Comparison of ENCODE assay signal across 16 cellular contexts in the genomic region with DNA sequence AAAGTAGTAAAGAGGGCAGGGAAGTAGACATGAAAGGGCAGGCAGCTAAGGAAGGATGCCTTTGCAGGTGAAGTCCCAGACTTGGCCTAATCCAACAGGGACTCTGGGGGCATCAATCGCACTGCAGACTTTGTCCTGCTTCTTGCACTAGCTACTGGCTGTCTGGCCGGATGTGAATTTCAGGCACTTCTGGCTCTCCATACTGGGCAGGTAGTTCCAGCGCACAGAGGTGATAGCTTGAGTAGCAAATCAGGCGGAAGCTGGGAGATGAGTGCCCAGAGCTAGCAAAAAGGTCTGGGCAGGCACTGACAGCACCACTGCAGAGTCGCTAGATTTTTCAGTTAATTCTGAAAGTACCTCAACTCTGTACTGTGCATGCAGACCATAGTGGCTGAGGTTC. TPM values are rescaled to one million over a fixed set of nuclear protein-coding genes. Genes with fewer than 3 reads are reported as not detected.
DNase-seq lines count a peak whose midpoint lies in the region; ATAC-seq and TF ChIP-seq lines count a peak whose summit lies in the region.
"Had no signal": no experiment of that assay in that cellular context is flagged by ENCODE, and none has a peak within 500 bp of the region (broad histone marks: within the 10 kb centered on the region; RNA-seq: fewer than 3 reads in every experiment).

No MANE protein-coding gene starts in this region.

- H3K4me3 Mint-ChIP-seq in activated naive CD4-positive, alpha-beta T cell treated with anti-CD3 and anti-CD28 coated beads for 36 hours = peak overlapping the region; percentile 89
- no peak overlapping the region for H3K4me3 Mint-ChIP-seq in chondrocyte (ENCODE audit: unreplicated experiment)
- H3K4me3 Mint-ChIP-seq in naive B cell = peak overlapping the region in 6 of 8 donors; percentile 3 to 93 (median 88)

- no peaks in the 10 kb centered on the region for H3K36me3 Mint-ChIP-seq in activated naive CD4-positive, alpha-beta T cell treated with anti-CD3 and anti-CD28 coated beads for 36 hours (ENCODE audit: low read depth)
- no peaks in the 10 kb centered on the region for H3K36me3 Mint-ChIP-seq in activated naive CD4-positive, alpha-beta T cell treated with anti-CD3 and anti-CD28 coated beads, Interleukin-2, amount 50 U/mL, for 72 hours
- H3K36me3 Mint-ChIP-seq in chondrocyte (ENCODE audit: low read depth) (no peaks in the 10 kb centered on the region), naive B cell (no peaks in the 10 kb centered on the region)
- H3K36me3 Mint-ChIP-seq: naive thymus-derived CD4-positive, alpha-beta T cell had no signal

- H3K4me1 Mint-ChIP-seq in activated naive CD4-positive, alpha-beta T cell treated with anti-CD3 and anti-CD28 coated beads for 36 hours (ENCODE audit: low read depth) = peaks cover 24% of the 10 kb centered on the region
- peaks cover 13% of the 10 kb centered on the region for H3K4me1 Mint-ChIP-seq in chondrocyte (ENCODE audit: low read depth)
- peaks cover 10 to 14% (median 13%) of the 10 kb centered on the region in 3 donors for H3K4me1 Mint-ChIP-seq in naive B cell

- no peak for ATAC-seq in activated naive CD4-positive, alpha-beta T cell treated with anti-CD3 and anti-CD28 coated beads, Interleukin-2, amount 50 U/mL, for 72 hours
- ATAC-seq in naive B cell (ENCODE audit: low read depth in 2 of 2) (no peak), GM18907 (IDR thresholded peaks at IDR 0.05; ENCODE audit: unreplicated experiment) (no peak), HG03139 (IDR thresholded peaks at IDR 0.05; ENCODE audit: unreplicated experiment) (no peak)
- ATAC-seq: naive thymus-derived CD4-positive, alpha-beta T cell; stimulated activated naive CD8-positive, alpha-beta T cell treated with anti-CD3 and anti-CD28 coated beads, Interleukin-15, amount 100 ng/mL, for 72 hours had no signal

- no peak overlapping the region for H3K27ac Mint-ChIP-seq in activated naive CD4-positive, alpha-beta T cell treated with anti-CD3 and anti-CD28 coated beads for 36 hours
- H3K27ac Mint-ChIP-seq in activated naive CD4-positive, alpha-beta T cell treated with anti-CD3 and anti-CD28 coated beads, Interleukin-2, amount 50 U/mL, for 72 hours = peak overlapping the region in 1 of 2 donors; percentile 81
- H3K27ac Mint-ChIP-seq in chondrocyte (ENCODE audit: unreplicated experiment) (no peak overlapping the region), naive B cell (peak overlapping the region in 3 of 6 donors; percentile 37 to 94 (median 92))

- no peaks in the 10 kb centered on the region for H3K27me3 Mint-ChIP-seq in activated naive CD4-positive, alpha-beta T cell treated with anti-CD3 and anti-CD28 coated beads for 36 hours (ENCODE audit: low read depth)
- H3K27me3 Mint-ChIP-seq in chondrocyte (ENCODE audit: low read depth) (no peaks in the 10 kb centered on the region), naive B cell (peaks cover 0 to 5% (median under 1%) of the 10 kb centered on the region in 3 donors)

- DNase-seq in activated naive CD4-positive, alpha-beta T cell treated with anti-CD3 and anti-CD28 coated beads for 36 hours = no peak
- DNase-seq in activated naive CD4-positive, alpha-beta T cell treated with anti-CD3 and anti-CD28 coated beads, Interleukin-2, amount 50 U/mL, for 72 hours (ENCODE audit: low spot score in 2 of 2) = no peak
- DNase-seq in chondrocyte (ENCODE audit: low spot score) = peak; percentile 18
- DNase-seq in naive B cell = no peak
- DNase-seq in COR-L47 (lab: John Stamatoyannopoulos, UW) = no peak
- DNase-seq in activated gamma-delta T cell (lab: John Stamatoyannopoulos, UW) = no peak
- DNase-seq: activated CD4-positive, alpha-beta T cell treated with anti-CD3 and anti-CD28 coated beads for 1 hour; activated T-cell treated with anti-CD3 and anti-CD28 coated beads for 4 hours; KBM-7; naive thymus-derived CD4-positive, alpha-beta T cell; stimulated activated naive CD8-positive, alpha-beta T cell treated with anti-CD3 and anti-CD28 coated beads, Interleukin-15, amount 100 ng/mL, for 72 hours; T-helper 1 cell had no signal

- intact Hi-C loops in activated naive CD4-positive, alpha-beta T cell treated with anti-CD3 and anti-CD28 coated beads for 36 hours (cut with micrococcal nuclease) = no loop called here

- TF ChIP-seq CTCF in chondrocyte (IDR thresholded peaks at IDR 0.05) = no peak

- CTCF ChIA-PET in activated naive CD4-positive, alpha-beta T cell treated with anti-CD3 and anti-CD28 coated beads for 36 hours (lab: Charles Lee) = no interaction called here

- no peaks in the 10 kb centered on the region for H3K9me3 Mint-ChIP-seq in activated naive CD4-positive, alpha-beta T cell treated with anti-CD3 and anti-CD28 coated beads for 36 hours
- no peaks in the 10 kb centered on the region for H3K9me3 Mint-ChIP-seq in activated naive CD4-positive, alpha-beta T cell treated with anti-CD3 and anti-CD28 coated beads, Interleukin-2, amount 50 U/mL, for 72 hours
- H3K9me3 Mint-ChIP-seq in chondrocyte (ENCODE audit: low read depth) (no peaks in the 10 kb centered on the region), naive B cell (no peaks in the 10 kb centered on the region)
- H3K9me3 Mint-ChIP-seq: naive thymus-derived CD4-positive, alpha-beta T cell had no signal

RNA-seq across cellular contexts. Expression of a gene that starts 1.0 kb away (rescaled TPM):
- total RNA-seq in activated naive CD4-positive, alpha-beta T cell treated with anti-CD3 and anti-CD28 coated beads for 36 hours = under 1 TPM in 1 of 2 experiments, not detected in 1; 0.22 TPM
- total RNA-seq in activated naive CD4-positive, alpha-beta T cell treated with anti-CD3 and anti-CD28 coated beads, Interleukin-2, amount 50 U/mL, for 72 hours = under 1 TPM; 0.11 to 0.33 TPM
- 0.15 TPM in 1 of 3 replicates, not detected in the others for total RNA-seq in chondrocyte
- polyA plus RNA-seq in naive B cell (ENCODE audit: low read depth in 6 of 6) = not detected
- total RNA-seq: fibroblast of villous mesenchyme had no signal
- polyA plus RNA-seq: AG04450; naive thymus-derived CD4-positive, alpha-beta T cell had no signal

RNA-seq across cellular contexts. Expression of a gene that starts 18.6 kb away (rescaled TPM):
- total RNA-seq in activated naive CD4-positive, alpha-beta T cell treated with anti-CD3 and anti-CD28 coated beads for 36 hours = 10 to 100 TPM; 18.4 to 18.7 TPM
- 10 to 100 TPM; 15.2 to 20.6 TPM for total RNA-seq in activated naive CD4-positive, alpha-beta T cell treated with anti-CD3 and anti-CD28 coated beads, Interleukin-2, amount 50 U/mL, for 72 hours
- total RNA-seq in chondrocyte = 3.5 to 4.8 TPM (median 4.7 TPM) in 3 replicates
- 10 to 100 TPM in 4 of 6 donors, 1 to 10 TPM in 2; 4.9 to 15.7 (median 11.2) TPM for polyA plus RNA-seq in naive B cell (ENCODE audit: low read depth in 6 of 6)
